ENCODE assay signal across 8 cellular contexts in the genomic region with DNA sequence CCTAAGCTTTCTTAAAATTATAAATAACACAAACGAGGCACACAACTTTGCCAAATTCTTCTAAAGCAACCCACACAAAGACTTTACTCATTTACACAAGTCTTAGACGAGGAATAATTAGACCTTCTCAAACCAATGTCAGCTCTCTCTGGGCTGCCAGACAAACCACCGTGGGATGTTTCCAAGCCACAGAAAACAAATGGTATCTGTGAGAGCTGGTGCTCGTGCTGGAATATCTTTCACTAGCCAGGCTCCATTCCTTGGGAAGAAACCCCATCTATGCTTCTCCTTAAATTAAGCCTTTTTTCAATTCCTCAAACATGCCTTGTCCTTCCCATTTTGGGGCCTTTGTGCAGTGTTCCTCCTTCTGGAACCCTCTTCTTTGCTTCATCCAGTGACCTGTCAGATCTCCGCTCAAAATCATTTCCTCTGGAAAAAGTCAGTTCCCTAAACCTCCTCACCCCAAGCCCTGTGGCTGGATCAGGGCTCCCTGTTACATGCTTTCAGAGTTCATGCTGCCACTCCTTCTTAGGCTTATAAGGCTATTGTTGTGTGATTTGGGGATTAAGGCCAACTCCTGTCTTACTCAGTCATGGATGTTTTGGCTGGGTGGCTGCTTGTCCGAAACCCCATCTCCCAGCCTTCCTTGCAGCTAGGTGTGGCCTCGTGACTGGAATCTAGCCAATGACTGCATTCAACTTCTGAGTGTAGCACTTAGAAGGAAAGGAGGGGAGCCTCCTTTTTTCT.
DNase-seq lines count a peak whose midpoint lies in the region; ATAC-seq and TF ChIP-seq lines count a peak whose summit lies in the region.
"Had no signal": no experiment of that assay in that cellular context is flagged by ENCODE, and none has a peak within 500 bp of the region (broad histone marks: within the 10 kb centered on the region; RNA-seq: fewer than 3 reads in every experiment).

No MANE protein-coding gene starts in this region.

- H3K36me3 ChIP-seq in Panc1 (ENCODE audit: control insufficient read depth, insufficient read depth, low read length) (no peaks in the 10 kb centered on the region), BE2C (no peaks in the 10 kb centered on the region)

- intact Hi-C loops in Panc1 (cut with micrococcal nuclease; ENCODE audit: unreplicated experiment) (no loop called here), sciatic nerve (cut with DNase I) (no loop called here)

- no peak for ATAC-seq in Panc1
- ATAC-seq in sciatic nerve: peak; percentile 90
- ATAC-seq in GM21825 (IDR thresholded peaks at IDR 0.05; ENCODE audit: unreplicated experiment): no peak

- no TSS peak for BruUV-seq in Panc1 (replicated peaks; lab: Mats Ljungman, UMichigan)

- H3K9me3 ChIP-seq in Panc1 (ENCODE audit: control insufficient read depth, insufficient read depth, low read depth, low read length): no peaks in the 10 kb centered on the region
- no peaks in the 10 kb centered on the region for H3K9me3 ChIP-seq in BE2C

- peaks cover 10% of the 10 kb centered on the region; the same call in 1 of the 2 replicates for H3K4me1 ChIP-seq in Panc1 (ENCODE audit: control insufficient read depth, insufficient read depth, low read length)
- H3K4me1 ChIP-seq in BE2C: no peaks in the 10 kb centered on the region
- H3K4me1 ChIP-seq: parathyroid adenoma had no signal

- in situ Hi-C loops in Panc1 (cut with HindIII; ENCODE audit: low pct_unique_long_range_greater_than_20kb, low sequenced_read_pairs): no loop called here

- TF ChIP-seq CTCF in Panc1 (IDR thresholded peaks at IDR 0.05) (no peak), BE2C (IDR thresholded peaks at IDR 0.05; ENCODE audit: low read depth, low read length) (no peak)

- H3K4me3 ChIP-seq in Panc1 (ENCODE audit: low read depth in 2 of 2, low read length in 2 of 2): no peak overlapping the region
- no peak overlapping the region for H3K4me3 ChIP-seq in BE2C (ENCODE audit: low read depth, low read length)

- H3K27me3 ChIP-seq in Panc1 (ENCODE audit: control insufficient read depth, insufficient read depth, low read length) (no peaks in the 10 kb centered on the region), BE2C (no peaks in the 10 kb centered on the region)

- POLR2A ChIA-PET in Panc1 (lab: Charles Lee): no interaction called here

- H3K27ac ChIP-seq in Panc1 (ENCODE audit: low read length): peak overlapping the region; percentile 39; the same call in 1 of the 2 replicates
- peak overlapping the region; percentile 99 for H3K27ac ChIP-seq in epithelial cell of prostate
- H3K27ac ChIP-seq: parathyroid adenoma had no signal

- CTCF ChIA-PET in Panc1 (lab: Charles Lee): interaction anchor here (0.6 to 0.9 kb wide), 2 partner anchors 157 to 276 kb away, joined by 3 to 7 read pairs; no protein-coding TSS in a partner anchor

- DNase-seq in H4 (ENCODE audit: low spot score) (peak; percentile 72), Panc1 (ENCODE audit: low read depth, low spot score) (no peak), epithelial cell of prostate (ENCODE audit: low read depth, low spot score) (peak; percentile 91), sciatic nerve (ENCODE audit: low spot score) (peak; percentile 68), ecto neural progenitor cell (ENCODE audit: low spot score) (no peak), BE2C (no peak)

Comparison
In these comparisons a context has a peak if more than half of its experiments do, and no peak if none do; other contexts are left out.
1. DNase-seq: peak in H4 (single experiment), epithelial cell of prostate (single experiment) and sciatic nerve (single experiment); none in Panc1 (single experiment), ecto neural progenitor cell (single experiment) and BE2C (single experiment).